ENCODE assay signal across 8 cellular contexts in genomic region chr16:3101841-3102470, GRCh38. TPM values are rescaled to one million over a fixed set of nuclear protein-coding genes. Genes with fewer than 3 reads are reported as not detected.
DNase-seq lines count a peak whose midpoint lies in the region; ATAC-seq and TF ChIP-seq lines count a peak whose summit lies in the region.

No MANE protein-coding gene starts in this region.

- H3K27me3 Mint-ChIP-seq in T-helper 1 cell treated with Interleukin-12 subunit alpha and Interleukin-12 subunit beta and Interleukin-4 antibody, amounts not matched to agents 30 μg/mL and 1 μg/mL, for 36 hours (ENCODE audit: low read depth) = no peaks in the 10 kb centered on the region

- intact Hi-C loops in left ventricle myocardium inferior (cut with micrococcal nuclease) = no loop called here

- H3K27me3 ChIP-seq in left ventricle myocardium inferior (ENCODE audit: low read depth) = peaks cover 11% of the 10 kb centered on the region

- H3K9me3 ChIP-seq in left ventricle myocardium inferior (replicated peaks) = no peaks in the 10 kb centered on the region

- no peaks in the 10 kb centered on the region for H3K36me3 Mint-ChIP-seq in T-helper 1 cell treated with Interleukin-12 subunit alpha and Interleukin-12 subunit beta and Interleukin-4 antibody, amounts not matched to agents 30 μg/mL and 1 μg/mL, for 36 hours (ENCODE audit: low read depth)

- peaks cover 43% of the 10 kb centered on the region for H3K4me1 ChIP-seq in left ventricle myocardium inferior

- TF ChIP-seq CTCF in left ventricle myocardium inferior (IDR thresholded peaks at IDR 0.05; ENCODE audit: borderline replicate concordance) = no peak

- H3K36me3 ChIP-seq in left ventricle myocardium inferior = no peaks in the 10 kb centered on the region

- H3K27ac ChIP-seq in left ventricle myocardium inferior (replicated peaks) = peak overlapping the region; percentile 92

- no peak for ATAC-seq in HG03342 (IDR thresholded peaks at IDR 0.05; ENCODE audit: unreplicated experiment)

- H3K9me3 Mint-ChIP-seq in T-helper 1 cell treated with Interleukin-12 subunit alpha and Interleukin-12 subunit beta and Interleukin-4 antibody, amounts not matched to agents 30 μg/mL and 1 μg/mL, for 36 hours = no peaks in the 10 kb centered on the region

- H3K27ac Mint-ChIP-seq in T-helper 1 cell treated with Interleukin-12 subunit alpha and Interleukin-12 subunit beta and Interleukin-4 antibody, amounts not matched to agents 30 μg/mL and 1 μg/mL, for 36 hours = peak overlapping the region; percentile 12

- H3K4me1 Mint-ChIP-seq in T-helper 1 cell treated with Interleukin-12 subunit alpha and Interleukin-12 subunit beta and Interleukin-4 antibody, amounts not matched to agents 30 μg/mL and 1 μg/mL, for 36 hours (ENCODE audit: low read depth) = peaks cover 34% of the 10 kb centered on the region

- H3K4me3 Mint-ChIP-seq in T-helper 1 cell treated with Interleukin-12 subunit alpha and Interleukin-12 subunit beta and Interleukin-4 antibody, amounts not matched to agents 30 μg/mL and 1 μg/mL, for 36 hours = peak overlapping the region; percentile 74

- DNase-seq in SKM-1 treated with dmso at 0.1 percent for 144 hours (lab: John Stamatoyannopoulos, UW; ENCODE audit: unreplicated experiment) = peak; percentile 19
- DNase-seq in SKM-1 (lab: John Stamatoyannopoulos, UW; ENCODE audit: unreplicated experiment) = no peak
- DNase-seq in left ventricle myocardium inferior = peak; percentile 43
- peak; percentile 52 for DNase-seq in stimulated activated CD8-positive, alpha-beta memory T cell treated with anti-CD3 and anti-CD28 coated beads, Interleukin-4, amount 100 ng/mL, for 48 hours
- DNase-seq in cerebellar cortex (ENCODE audit: low spot score) = no peak
- no peak for DNase-seq in GOT3 (lab: John Stamatoyannopoulos, UW)

- H3K4me3 ChIP-seq in left ventricle myocardium inferior = peak overlapping the region; percentile 37

RNA-seq across cellular contexts. Expression of gene ZSCAN10, which starts 2.9 kb away (rescaled TPM):
- not detected for total RNA-seq in left ventricle myocardium inferior

RNA-seq across cellular contexts. Expression of gene ZNF205, which starts 10.4 kb away (rescaled TPM):
- 8.0 TPM for total RNA-seq in left ventricle myocardium inferior

RNA-seq across cellular contexts. Expression of gene ZNF213, which starts 32.9 kb away (rescaled TPM):
- total RNA-seq in left ventricle myocardium inferior = 6.2 TPM

RNA-seq across cellular contexts. Expression of gene IL32, which starts 36.5 kb away (rescaled TPM):
- total RNA-seq in left ventricle myocardium inferior = 36.3 TPM

RNA-seq across cellular contexts. Expression of gene MMP25, which starts 55.6 kb away (rescaled TPM):
- total RNA-seq in left ventricle myocardium inferior = 1.2 TPM

Comparison
In these comparisons a context has a peak if more than half of its experiments do, and no peak if none do; other contexts are left out.
1. DNase-seq: peak in SKM-1 treated with dmso at 0.1 percent for 144 hours (single experiment), left ventricle myocardium inferior (single experiment) and stimulated activated CD8-positive, alpha-beta memory T cell treated with anti-CD3 and anti-CD28 coated beads, Interleukin-4, amount 100 ng/mL, for 48 hours (single experiment); none in SKM-1 (single experiment), cerebellar cortex (single experiment) and GOT3 (single experiment).